ENCODE assay signal across 14 cellular contexts in genomic region chr2:107711941-107712340, GRCh38.
DNase-seq lines count a peak whose midpoint lies in the region; ATAC-seq, FAIRE-seq and TF ChIP-seq lines count a peak whose summit lies in the region.
"Had no signal": no experiment of that assay in that cellular context is flagged by ENCODE, and none has a peak within 500 bp of the region (broad histone marks: within the 10 kb centered on the region; RNA-seq: fewer than 3 reads in every experiment).

No MANE protein-coding gene starts in this region.

- peak overlapping the region; percentile 53; the same call in 1 of the 2 replicates for H2AFZ ChIP-seq in DND-41 (ENCODE audit: low read depth, low read length)
- no peak overlapping the region for H2AFZ ChIP-seq in PC-9
- peak overlapping the region; percentile 24 for H2AFZ ChIP-seq in keratinocyte (ENCODE audit: control insufficient read depth, low read length)

- H4K20me1 ChIP-seq in DND-41 (ENCODE audit: insufficient read depth, low read length) (no peaks in the 10 kb centered on the region), PC-9 (ENCODE audit: insufficient read depth) (no peaks in the 10 kb centered on the region), keratinocyte (ENCODE audit: control insufficient read depth, extremely low read depth, insufficient read depth, low read length) (no peaks in the 10 kb centered on the region)
- H4K20me1 ChIP-seq: BLaER1 had no signal

- H3K9me3 Mint-ChIP-seq in osteocyte (ENCODE audit: unreplicated experiment): peaks cover 4% of the 10 kb centered on the region

- no peak overlapping the region for H3K4me3 ChIP-seq in DND-41 (ENCODE audit: low read depth in 1 of 2, low read length in 2 of 2)
- no peak overlapping the region for H3K4me3 ChIP-seq in LNCaP clone FGC (ENCODE audit: low read depth, low read length)
- H3K4me3 ChIP-seq in PC-9: no peak overlapping the region
- H3K4me3 ChIP-seq in keratinocyte (ENCODE audit: control insufficient read depth in 2 of 3, extremely low read depth in 1 of 3, insufficient read depth in 2 of 3, low read depth in 1 of 3, low read length in 3 of 3): no peak overlapping the region
- H3K4me3 ChIP-seq: BLaER1 had no signal

- 0 out of 3 replicates have a peak, but pooled peaks have one; percentile 12 for ATAC-seq in DND-41 (ENCODE audit: insufficient read depth, low read depth)
- ATAC-seq in HG02759 (IDR thresholded peaks at IDR 0.05; ENCODE audit: unreplicated experiment): no peak
- no peak for ATAC-seq in GM21825 (IDR thresholded peaks at IDR 0.05; ENCODE audit: unreplicated experiment)

- no peaks in the 10 kb centered on the region for H3K36me3 ChIP-seq in DND-41 (ENCODE audit: insufficient read depth, low read length)
- no peaks in the 10 kb centered on the region for H3K36me3 ChIP-seq in PC-9 (ENCODE audit: low read depth)
- H3K36me3 ChIP-seq in keratinocyte (ENCODE audit: control insufficient read depth in 2 of 2, extremely low read depth in 1 of 2, insufficient read depth in 2 of 2, low read length in 2 of 2): no peaks in the 10 kb centered on the region
- H3K36me3 ChIP-seq: BLaER1 had no signal

- H3K9me1 ChIP-seq in keratinocyte (ENCODE audit: control insufficient read depth, extremely low read depth, insufficient read depth, low read length): no peaks in the 10 kb centered on the region

- H3K9me3 ChIP-seq in DND-41 (ENCODE audit: insufficient read depth, low read length, severe bottlenecking): no peaks in the 10 kb centered on the region
- H3K9me3 ChIP-seq in PC-9 (ENCODE audit: insufficient read depth, low read depth): no peaks in the 10 kb centered on the region
- no peaks in the 10 kb centered on the region for H3K9me3 ChIP-seq in keratinocyte (ENCODE audit: control insufficient read depth, low read depth, low read length)
- H3K9me3 ChIP-seq: BLaER1 had no signal

- no peak for DNase-seq in DND-41
- DNase-seq in LNCaP clone FGC (ENCODE audit: low read depth): peak; percentile 61
- no peak for DNase-seq in PC-9
- DNase-seq in keratinocyte (ENCODE audit: low read depth, low spot score): no peak
- DNase-seq in HTR-8/SVneo (ENCODE audit: insufficient read length, low spot score): no peak
- no peak for DNase-seq in osteocyte (ENCODE audit: extremely low spot score, unreplicated experiment)
- DNase-seq: CD8-positive, alpha-beta memory T cell; DMS53; GOT3; H9 had no signal

- H3K36me3 Mint-ChIP-seq in osteocyte (ENCODE audit: unreplicated experiment): no peaks in the 10 kb centered on the region
- H3K36me3 Mint-ChIP-seq: CD8-positive, alpha-beta memory T cell had no signal

- no TSS peak for BruUV-seq in PC-9 (replicated peaks; lab: Mats Ljungman, UMichigan)

- FAIRE-seq in keratinocyte (lab: Jason Lieb, UNC) (no peak), HTR-8/SVneo (lab: Jason Lieb, UNC) (no peak)
- FAIRE-seq: GM18507 had no signal

- H3K27ac Mint-ChIP-seq in osteocyte (ENCODE audit: unreplicated experiment): no peak overlapping the region
- H3K27ac Mint-ChIP-seq: H9 had no signal

- H3K4me1 ChIP-seq in DND-41 (ENCODE audit: insufficient read depth, low read length) (peaks cover 7% of the 10 kb centered on the region), PC-9 (replicated peaks; ENCODE audit: insufficient read depth) (no peaks in the 10 kb centered on the region), keratinocyte (ENCODE audit: control insufficient read depth, extremely low read depth, insufficient read depth, low read length) (no peaks in the 10 kb centered on the region)
- H3K4me1 ChIP-seq: BLaER1 had no signal

- TF ChIP-seq CTCF in DND-41 (IDR thresholded peaks at IDR 0.05; ENCODE audit: borderline replicate concordance, extremely low read depth, low read length, poor library complexity, severe bottlenecking) (no peak), LNCaP clone FGC (IDR thresholded peaks at IDR 0.05; ENCODE audit: control insufficient read depth, extremely low read depth, insufficient read depth) (no peak), PC-9 (conservative IDR thresholded peaks at IDR 0.05) (no peak), keratinocyte (optimal IDR thresholded peaks at IDR 0.05 in 1 of 3, IDR thresholded peaks at IDR 0.05 in 1 of 3, conservative IDR thresholded peaks at IDR 0.05 in 1 of 3; ENCODE audit: extremely low read depth in 1 of 3, insufficient read depth in 2 of 3, low read length in 3 of 3) (no peak), osteocyte (IDR thresholded peaks at IDR 0.05) (no peak)

- peaks cover 3% of the 10 kb centered on the region for H3K27me3 Mint-ChIP-seq in osteocyte (ENCODE audit: unreplicated experiment)
- H3K27me3 Mint-ChIP-seq: CD8-positive, alpha-beta memory T cell had no signal

- POLR2A ChIA-PET in PC-9 (lab: Charles Lee; ENCODE audit: unreplicated experiment): no interaction called here

- intact Hi-C loops in PC-9 (cut with micrococcal nuclease; ENCODE audit: unreplicated experiment): no loop called here

- H3K79me2 ChIP-seq in DND-41 (ENCODE audit: insufficient read depth, low read length) (no peaks in the 10 kb centered on the region), PC-9 (ENCODE audit: low read depth) (no peaks in the 10 kb centered on the region), keratinocyte (ENCODE audit: control insufficient read depth, insufficient read depth, low read length) (no peaks in the 10 kb centered on the region)

- dilution Hi-C loops in keratinocyte (cut with MboI; ENCODE audit: extremely low pct_ligation_motif_present, low sequenced_read_pairs): no loop called here

- H3K4me2 ChIP-seq in DND-41 (ENCODE audit: insufficient read depth, low read length) (no peak overlapping the region), PC-9 (0 out of 2 replicates have a peak overlapping the region, but pooled peaks have one; percentile 52), keratinocyte (ENCODE audit: control insufficient read depth, extremely low read depth, insufficient read depth, low read depth, low read length) (no peak overlapping the region)

- H3K4me1 Mint-ChIP-seq in osteocyte (ENCODE audit: unreplicated experiment): peaks cover 4% of the 10 kb centered on the region

- H3F3A ChIP-seq in PC-9 (ENCODE audit: insufficient read depth, low read depth): no peaks in the 10 kb centered on the region

- no peak overlapping the region for H3K4me3 Mint-ChIP-seq in osteocyte (ENCODE audit: unreplicated experiment)
- H3K4me3 Mint-ChIP-seq: H9 had no signal

- H3K27ac ChIP-seq in DND-41 (ENCODE audit: low read length) (no peak overlapping the region), PC-9 (no peak overlapping the region), keratinocyte (ENCODE audit: control insufficient read depth, insufficient read depth, low read length) (no peak overlapping the region)

- H3K9ac ChIP-seq in DND-41 (ENCODE audit: low read depth, low read length) (no peak overlapping the region), keratinocyte (ENCODE audit: control insufficient read depth, extremely low read depth, insufficient read depth, low read length) (no peak overlapping the region)
- H3K9ac ChIP-seq: BLaER1 had no signal

- H3K27me3 ChIP-seq in DND-41 (ENCODE audit: insufficient read depth, low read length, poor library complexity): no peaks in the 10 kb centered on the region
- no peaks in the 10 kb centered on the region for H3K27me3 ChIP-seq in PC-9 (ENCODE audit: insufficient read depth, low read depth)
- no peaks in the 10 kb centered on the region for H3K27me3 ChIP-seq in keratinocyte (ENCODE audit: control insufficient read depth, extremely low read depth, insufficient read depth, low read length)
- H3K27me3 ChIP-seq: BLaER1 had no signal

- CTCF ChIA-PET in PC-9 (lab: Charles Lee): no interaction called here

- H3K9me2 ChIP-seq in PC-9 (ENCODE audit: insufficient read depth): no peaks in the 10 kb centered on the region
